17 cellular contexts compared by ENCODE assay signal in the genomic region with DNA sequence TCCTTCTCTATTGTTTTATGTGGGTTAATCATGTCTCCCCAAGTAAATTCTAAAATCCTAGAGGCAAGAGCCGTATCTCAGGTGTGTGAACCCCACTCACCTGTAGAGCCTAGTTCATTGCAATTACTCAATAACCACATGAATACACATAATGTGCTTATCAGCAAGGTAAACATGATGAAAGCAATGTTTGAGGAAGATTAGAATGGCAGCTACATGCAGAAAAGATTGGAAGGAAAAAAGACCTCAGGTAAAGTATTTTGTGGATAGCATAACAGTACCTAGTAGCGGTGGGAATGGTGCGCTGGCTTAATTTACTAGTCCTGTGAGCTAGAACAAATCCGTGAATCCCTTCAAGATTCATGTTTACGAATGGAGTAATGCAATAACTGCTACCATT. TPM values are rescaled to one million over a fixed set of nuclear protein-coding genes. Genes with fewer than 3 reads are reported as not detected.
DNase-seq lines count a peak whose midpoint lies in the region; ATAC-seq, FAIRE-seq and TF ChIP-seq lines count a peak whose summit lies in the region.
"Had no signal": no experiment of that assay in that cellular context is flagged by ENCODE, and none has a peak within 500 bp of the region (broad histone marks: within the 10 kb centered on the region; RNA-seq: fewer than 3 reads in every experiment).

No MANE protein-coding gene starts in this region.

- no peaks in the 10 kb centered on the region for H3K79me2 ChIP-seq in mammary epithelial cell (ENCODE audit: insufficient read depth, low read length)

- H3K27me3 ChIP-seq in left lung (no peaks in the 10 kb centered on the region), small intestine (ENCODE audit: control insufficient read depth in 2 of 2, insufficient read depth in 2 of 2, low read length in 2 of 2) (no peaks in the 10 kb centered on the region), mammary epithelial cell (ENCODE audit: insufficient read depth, low read length) (no peaks in the 10 kb centered on the region)
- H3K27me3 ChIP-seq: SJSA1 had no signal

- no peaks in the 10 kb centered on the region for H3K36me3 ChIP-seq in left lung
- no peaks in the 10 kb centered on the region for H3K36me3 ChIP-seq in small intestine (ENCODE audit: control insufficient read depth in 2 of 2, insufficient read depth in 2 of 2, low read length in 2 of 2)
- H3K36me3 ChIP-seq in mammary epithelial cell (ENCODE audit: insufficient read depth, low read length): no peaks in the 10 kb centered on the region

- intact Hi-C loops in left lung (cut with DNase I) (no loop called here), mammary epithelial cell (cut with micrococcal nuclease) (no loop called here)

- H3K4me3 ChIP-seq in left lung (no peak overlapping the region), small intestine (ENCODE audit: low read depth in 1 of 2, low read length in 2 of 2) (no peak overlapping the region), mammary epithelial cell (replicated peaks in 1 of 3; ENCODE audit: insufficient read depth in 1 of 3, low read depth in 2 of 3, low read length in 3 of 3) (no peak overlapping the region)
- H3K4me3 ChIP-seq: A549, GM12878, SJSA1 had no signal

- peak; percentile 44 for ATAC-seq in left lung
- ATAC-seq: A549, GM12878, Right ventricle myocardium inferior had no signal

- 29 to 72% (median 37%) methylated on average over 5 of the region's 5 CpGs for WGBS in small intestine, 3 donors
- 95% methylated on average over 5 of the region's 5 CpGs for WGBS in mammary epithelial cell (ENCODE audit: low coverage, missing lambda C conversion rate)

- TF ChIP-seq CTCF in left lung (IDR thresholded peaks at IDR 0.05) (no peak), mammary epithelial cell (conservative IDR thresholded peaks at IDR 0.05 in 1 of 2, IDR thresholded peaks at IDR 0.05 in 1 of 2; ENCODE audit: extremely low read depth in 1 of 2, insufficient read depth in 1 of 2, low read depth in 1 of 2, low read length in 2 of 2) (no peak)

- H3K9me3 ChIP-seq in left lung (no peaks in the 10 kb centered on the region), small intestine (ENCODE audit: control insufficient read depth, low read depth) (no peaks in the 10 kb centered on the region), mammary epithelial cell (replicated peaks; ENCODE audit: insufficient read depth, low read length) (no peaks in the 10 kb centered on the region)
- H3K9me3 ChIP-seq: A549, SJSA1 had no signal

- no TSS peak for BruUV-seq in mammary epithelial cell (replicated peaks; lab: Mats Ljungman, UMichigan)

- no peak overlapping the region for H3K27ac ChIP-seq in left lung
- H3K27ac ChIP-seq in small intestine (ENCODE audit: low read depth in 1 of 2, low read length in 1 of 2): no peak overlapping the region
- H3K27ac ChIP-seq in mammary epithelial cell (ENCODE audit: insufficient read depth, low read depth, low read length): no peak overlapping the region
- H3K27ac ChIP-seq: A549, SJSA1 had no signal

- no peaks in the 10 kb centered on the region for H4K20me1 ChIP-seq in mammary epithelial cell (ENCODE audit: insufficient read depth, low read length)

- H3K4me1 ChIP-seq in left lung: peaks cover 0 to 5% of the 10 kb centered on the region in 2 donors
- peaks cover 0 to 5% of the 10 kb centered on the region in 2 donors for H3K4me1 ChIP-seq in small intestine (ENCODE audit: control insufficient read depth in 2 of 2, insufficient read depth in 1 of 2, low read depth in 1 of 2, low read length in 1 of 2)
- peaks cover 4% of the 10 kb centered on the region for H3K4me1 ChIP-seq in mammary epithelial cell (ENCODE audit: insufficient read depth, low read length)

- CTCF ChIA-PET in mammary epithelial cell (lab: Charles Lee; ENCODE audit: low non-redundant PET): no interaction called here

- dilution Hi-C loops in mammary epithelial cell (cut with HindIII; ENCODE audit: low sequenced_read_pairs): no loop called here

- H2AFZ ChIP-seq in mammary epithelial cell (ENCODE audit: low read depth, low read length): no peak overlapping the region

- H3K9ac ChIP-seq in mammary epithelial cell (ENCODE audit: insufficient read depth, low read length): no peak overlapping the region

- in situ Hi-C loops in mammary epithelial cell (cut with MboI; ENCODE audit: low sequenced_read_pairs in 2 of 2): no loop called here

- FAIRE-seq in small intestine (lab: Jason Lieb, UNC): no peak
- FAIRE-seq: A549, GM12878 had no signal

- no peak overlapping the region for H3K4me2 ChIP-seq in mammary epithelial cell (ENCODE audit: insufficient read depth, low read depth, low read length)
- H3K4me2 ChIP-seq: A549 had no signal

- DNase-seq in DMS53 treated with DMSO at 0.1 percent for 48 hours (lab: John Stamatoyannopoulos, UW; ENCODE audit: unreplicated experiment): peak; percentile 88
- peak; percentile 15 for DNase-seq in NCI-H146 treated with DMSO at 0.1 percent for 48 hours (lab: John Stamatoyannopoulos, UW; ENCODE audit: unreplicated experiment)
- DNase-seq in left lung: no peak
- DNase-seq in small intestine: peak; percentile 20
- DNase-seq in H4 (ENCODE audit: low spot score): no peak
- no peak for DNase-seq in LoVo (ENCODE audit: low spot score)
- DNase-seq in mammary epithelial cell: no peak
- DNase-seq: DND-41, KG1, NCI-H1105, NCI-H1694, NCI-H2081, NCI-H446 had no signal

RNA-seq across cellular contexts. Expression of a gene that starts 5.3 kb away (rescaled TPM):
- total RNA-seq in left lung: 10 to 100 TPM; 29.0 to 30.4 TPM
- polyA plus RNA-seq in small intestine: 10 to 100 TPM; 11.3 to 14.8 (median 14.5) TPM
- 7.3 and 11.1 TPM in 2 replicates for total RNA-seq in H4 (2014; rRNA removed; shearing (Covaris generic))
- total RNA-seq in mammary epithelial cell: 10 to 100 TPM; 23.5 to 23.9 TPM
- 10.0 TPM for polyA plus RNA-seq in mammary epithelial cell
- 8.0 TPM for polyA minus RNA-seq in mammary epithelial cell

Comparison
In these comparisons a context has a peak if more than half of its experiments do, and no peak if none do; other contexts are left out.
1. DNase-seq: peak in DMS53 treated with DMSO at 0.1 percent for 48 hours (single experiment), NCI-H146 treated with DMSO at 0.1 percent for 48 hours (single experiment) and small intestine (single experiment); none in left lung (0 of 2), H4 (single experiment), LoVo (single experiment) and mammary epithelial cell (single experiment).